1 cellular context compared by ENCODE assay signal in genomic region chr19:45406165-45406956, GRCh38.
A peak's percentile ranks its signal among the peaks of the same experiment; 100 is the strongest.
TF ChIP-seq lines count a peak whose summit lies in the region.

Gene POLR1G (plus strand): TSS chr19:45406644. CDS start chr19:45406697, 53 bp downstream.

TF ChIP-seq in K562, 482 proteins besides CTCF, POLR2A, EP300 and RAD21 (continued from another document and continues in another):
- TF ChIP-seq MGA (IDR thresholded peaks at IDR 0.05) (peak; percentile 79; the same call in 1 of the 2 replicates), SLC30A9 (CRISPR knock-in tag; IDR thresholded peaks at IDR 0.05) (no peak), POLR2G (IDR thresholded peaks at IDR 0.05; ENCODE audit: low read depth, low read length) (peak; percentile 88), MAZ (CRISPR knock-in tag; conservative IDR thresholded peaks at IDR 0.05 in 1 of 2, IDR thresholded peaks at IDR 0.05 in 1 of 2) (peak; percentile 39 to 52; a peak in 3 of 4 replicates), KAT2B (IDR thresholded peaks at IDR 0.05; ENCODE audit: low read depth, low read length) (no peak), NBN (IDR thresholded peaks at IDR 0.05; ENCODE audit: low read depth) (peak; percentile 59), USF1 (CRISPR knock-in tag; IDR thresholded peaks at IDR 0.05) (peak; percentile 85), ZBTB33 (CRISPR knock-in tag; IDR thresholded peaks at IDR 0.05) (no peak), MITF (IDR thresholded peaks at IDR 0.05) (no peak), ESRRB (CRISPR knock-in tag; IDR thresholded peaks at IDR 0.05; ENCODE audit: borderline replicate concordance) (no peak), ETV6 (IDR thresholded peaks at IDR 0.05; ENCODE audit: borderline replicate concordance in 1 of 2, low read depth in 2 of 2, low read length in 1 of 2) (0 out of 4 replicates have a peak, but pooled peaks of 1 of the 2 experiments have one; percentile 18), ETV6 (CRISPR knock-in tag; IDR thresholded peaks at IDR 0.05; ENCODE audit: borderline replicate concordance) (no peak), ZNF143 (CRISPR knock-in tag; IDR thresholded peaks at IDR 0.05) (no peak), E2F8 (IDR thresholded peaks at IDR 0.05; ENCODE audit: low read depth, partially characterized antibody) (peak; percentile 59), STAT6 (CRISPR knock-in tag; IDR thresholded peaks at IDR 0.05) (peak; percentile 61; the same call in 1 of the 2 replicates), ELF1 (tag; IDR thresholded peaks at IDR 0.05) (peak; percentile 51; the same call in 1 of the 2 replicates), KAT8 (IDR thresholded peaks at IDR 0.05; ENCODE audit: low read depth) (no peak), KDM5B (IDR thresholded peaks at IDR 0.05; ENCODE audit: insufficient replicate concordance, low read depth, low read length) (peak; percentile 75), ZFP91 (CRISPR knock-in tag; IDR thresholded peaks at IDR 0.05) (peak; percentile 99), ZBTB11 (CRISPR knock-in tag; IDR thresholded peaks at IDR 0.05) (no peak), ZNF444 (CRISPR knock-in tag; IDR thresholded peaks at IDR 0.05) (no peak)
